In genomic region chr5:38650540-38651275, GRCh38 we compare ENCODE assay signal across 8 cellular contexts.
A peak's percentile ranks its signal among the peaks of the same experiment; 100 is the strongest.
DNase-seq lines count a peak whose midpoint lies in the region; ATAC-seq, FAIRE-seq and TF ChIP-seq lines count a peak whose summit lies in the region.

No MANE protein-coding gene starts in this region.

- no peak for DNase-seq in CD4-positive, alpha-beta memory T cell
- peak; percentile 47 for DNase-seq in HT-29 (ENCODE audit: low spot score)
- no peak for DNase-seq in keratinocyte (ENCODE audit: low read depth, low spot score)
- DNase-seq in posterior cingulate gyrus = no peak

- H3K27ac Mint-ChIP-seq in CD4-positive, alpha-beta memory T cell = no peak overlapping the region

- H3K4me1 Mint-ChIP-seq in CD4-positive, alpha-beta memory T cell = peaks cover 5 to 15% (median 7%) of the 10 kb centered on the region in 4 donors

- H3K36me3 ChIP-seq in CD4-positive, alpha-beta memory T cell (ENCODE audit: insufficient read depth, low read length) = no peaks in the 10 kb centered on the region
- no peaks in the 10 kb centered on the region for H3K36me3 ChIP-seq in keratinocyte (ENCODE audit: control insufficient read depth in 2 of 2, extremely low read depth in 1 of 2, insufficient read depth in 2 of 2, low read length in 2 of 2)

- POLR2A ChIA-PET in CD4-positive, alpha-beta memory T cell (lab: Charles Lee; ENCODE audit: partially characterized antibody) = no interaction called here

- peaks cover 0 to 2% (median 0%) of the 10 kb centered on the region in 8 donors for H3K9me3 Mint-ChIP-seq in CD4-positive, alpha-beta memory T cell

- dilution Hi-C loops in keratinocyte (cut with MboI; ENCODE audit: extremely low pct_ligation_motif_present, low sequenced_read_pairs) = no loop called here

- H2AFZ ChIP-seq in keratinocyte (ENCODE audit: control insufficient read depth, low read length) = peak overlapping the region; percentile 70

- no peak overlapping the region for H3K9ac ChIP-seq in keratinocyte (ENCODE audit: control insufficient read depth, extremely low read depth, insufficient read depth, low read length)

- H3K4me1 ChIP-seq in CD4-positive, alpha-beta memory T cell (ENCODE audit: insufficient read depth, low read length) = peaks cover 7% of the 10 kb centered on the region
- peaks cover 3% of the 10 kb centered on the region for H3K4me1 ChIP-seq in keratinocyte (ENCODE audit: control insufficient read depth, extremely low read depth, insufficient read depth, low read length)

- ATAC-seq in GM21576 (IDR thresholded peaks at IDR 0.05; ENCODE audit: unreplicated experiment) (no peak), GM18511 (IDR thresholded peaks at IDR 0.05; ENCODE audit: unreplicated experiment) (no peak), GM18505 (IDR thresholded peaks at IDR 0.05; ENCODE audit: unreplicated experiment) (no peak)

- intact Hi-C loops in CD4-positive, alpha-beta memory T cell (cut with micrococcal nuclease) = no loop called here
- intact Hi-C loops in posterior cingulate gyrus (cut with DNase I) = no loop called here

- H3K4me3 ChIP-seq in CD4-positive, alpha-beta memory T cell (ENCODE audit: low read length in 2 of 2) = no peak overlapping the region
- H3K4me3 ChIP-seq in keratinocyte (ENCODE audit: control insufficient read depth in 2 of 3, extremely low read depth in 1 of 3, insufficient read depth in 2 of 3, low read depth in 1 of 3, low read length in 3 of 3) = peak overlapping the region in 2 of 3 experiments; percentile 18 to 34

- H3K79me2 ChIP-seq in keratinocyte (ENCODE audit: control insufficient read depth, insufficient read depth, low read length) = no peaks in the 10 kb centered on the region

- no peaks in the 10 kb centered on the region for H3K36me3 Mint-ChIP-seq in CD4-positive, alpha-beta memory T cell

- H3K27ac ChIP-seq in CD4-positive, alpha-beta memory T cell (ENCODE audit: low read depth, low read length) = no peak overlapping the region
- peak overlapping the region; percentile 43; the same call in 1 of the 2 replicates for H3K27ac ChIP-seq in VCaP
- H3K27ac ChIP-seq in keratinocyte (ENCODE audit: control insufficient read depth, insufficient read depth, low read length) = no peak overlapping the region

- H3K9me1 ChIP-seq in keratinocyte (ENCODE audit: control insufficient read depth, extremely low read depth, insufficient read depth, low read length) = no peaks in the 10 kb centered on the region

- H3K9me3 ChIP-seq in CD4-positive, alpha-beta memory T cell (ENCODE audit: control insufficient read depth in 1 of 2, low read length in 2 of 2) = no peaks in the 10 kb centered on the region
- no peaks in the 10 kb centered on the region for H3K9me3 ChIP-seq in keratinocyte (ENCODE audit: control insufficient read depth, low read depth, low read length)

- no peak for TF ChIP-seq CTCF in VCaP (conservative IDR thresholded peaks at IDR 0.05)
- no peak for TF ChIP-seq CTCF in keratinocyte (optimal IDR thresholded peaks at IDR 0.05 in 1 of 3, IDR thresholded peaks at IDR 0.05 in 1 of 3, conservative IDR thresholded peaks at IDR 0.05 in 1 of 3; ENCODE audit: extremely low read depth in 1 of 3, insufficient read depth in 2 of 3, low read length in 3 of 3)

- no peaks in the 10 kb centered on the region for H3K27me3 ChIP-seq in CD4-positive, alpha-beta memory T cell (ENCODE audit: insufficient read depth, low read length)
- H3K27me3 ChIP-seq in keratinocyte (ENCODE audit: control insufficient read depth, extremely low read depth, insufficient read depth, low read length) = no peaks in the 10 kb centered on the region

- H3K27me3 Mint-ChIP-seq in CD4-positive, alpha-beta memory T cell = peaks cover 4 to 8% of the 10 kb centered on the region in 2 donors

- no peak for FAIRE-seq in keratinocyte (lab: Jason Lieb, UNC)

- H4K20me1 ChIP-seq in keratinocyte (ENCODE audit: control insufficient read depth, extremely low read depth, insufficient read depth, low read length) = no peaks in the 10 kb centered on the region

- no peak for TF ChIP-seq POLR2A in GM18505 (IDR thresholded peaks at IDR 0.05; ENCODE audit: borderline replicate concordance, extremely low read depth, insufficient read depth, insufficient read length)

- H3K4me2 ChIP-seq in keratinocyte (ENCODE audit: control insufficient read depth, extremely low read depth, insufficient read depth, low read depth, low read length) = peak overlapping the region; percentile 72

- H3K4me3 Mint-ChIP-seq in CD4-positive, alpha-beta memory T cell = peak overlapping the region; percentile 17 to 83 (median 74)

- CTCF ChIA-PET in CD4-positive, alpha-beta memory T cell (lab: Charles Lee; ENCODE audit: partially characterized antibody) = no interaction called here

Comparison
In these comparisons a context has a peak if more than half of its experiments do, and no peak if none do; other contexts are left out.
1. H3K4me3 ChIP-seq: peak in keratinocyte (2 of 3); none in CD4-positive, alpha-beta memory T cell (0 of 2).